Comparison of ENCODE assay signal across 15 cellular contexts in the genomic region with DNA sequence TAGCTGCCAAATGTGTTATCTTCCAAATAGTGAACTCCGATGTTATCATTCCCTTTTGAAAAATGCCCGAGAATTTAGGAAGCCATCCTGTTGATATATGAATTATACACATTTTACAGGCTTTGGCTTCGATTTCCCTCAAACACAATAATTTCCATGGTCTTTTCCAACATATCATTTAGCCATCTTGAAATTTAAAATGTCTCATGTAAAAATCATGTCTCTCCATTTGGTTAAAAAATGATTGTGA.
DNase-seq lines count a peak whose midpoint lies in the region; ATAC-seq lines count a peak whose summit lies in the region.
"Had no signal": no experiment of that assay in that cellular context is flagged by ENCODE, and none has a peak within 500 bp of the region (broad histone marks: within the 10 kb centered on the region; RNA-seq: fewer than 3 reads in every experiment).

No MANE protein-coding gene starts in this region.

- no peak overlapping the region for H4K91ac ChIP-seq in mesenchymal stem cell (ENCODE audit: low read length)

- H3K9me3 ChIP-seq in adipocyte (ENCODE audit: control insufficient read depth, low read length) (no peaks in the 10 kb centered on the region), mesenchymal stem cell (ENCODE audit: control insufficient read depth, low read length) (no peaks in the 10 kb centered on the region)
- H3K9me3 ChIP-seq: Caco-2, HAP-1 had no signal

- H3K9ac ChIP-seq in adipocyte (ENCODE audit: low read length) (no peak overlapping the region), mesenchymal stem cell (ENCODE audit: low read length) (peak overlapping the region; percentile 79)

- no peak overlapping the region for H2AK5ac ChIP-seq in mesenchymal stem cell (ENCODE audit: low read length, severe bottlenecking)

- H3K4me2 ChIP-seq in mesenchymal stem cell (ENCODE audit: low read length, poor library complexity, severe bottlenecking): no peak overlapping the region

- ATAC-seq in HG03469 (IDR thresholded peaks at IDR 0.05; ENCODE audit: unreplicated experiment): no peak
- ATAC-seq in GM21360 (IDR thresholded peaks at IDR 0.05; ENCODE audit: unreplicated experiment): no peak
- ATAC-seq: K562 had no signal

- no peak overlapping the region for H2BK120ac ChIP-seq in mesenchymal stem cell (ENCODE audit: low read depth, low read length)

- H2BK5ac ChIP-seq in mesenchymal stem cell (ENCODE audit: low read depth, low read length, poor library complexity, severe bottlenecking): no peak overlapping the region

- peaks cover 34% of the 10 kb centered on the region for H3K4me1 ChIP-seq in adipocyte (ENCODE audit: control insufficient read depth, insufficient read depth, low read length)
- peaks cover 4% of the 10 kb centered on the region for H3K4me1 ChIP-seq in mesenchymal stem cell (ENCODE audit: control insufficient read depth, insufficient read depth, low read depth, low read length)
- H3K4me1 ChIP-seq: Caco-2, HAP-1 had no signal

- WGBS in mesenchymal stem cell: 94% methylated on average over 2 of the region's 3 CpGs

- H3K79me1 ChIP-seq in mesenchymal stem cell (replicated peaks; ENCODE audit: low read length, poor library complexity, severe bottlenecking): peaks cover 12% of the 10 kb centered on the region

- H2BK12ac ChIP-seq in mesenchymal stem cell (ENCODE audit: low read length in 2 of 2): no peak overlapping the region

- no peak overlapping the region for H3K23ac ChIP-seq in mesenchymal stem cell (ENCODE audit: low read length in 2 of 2)

- H3K14ac ChIP-seq in mesenchymal stem cell (ENCODE audit: low read length in 2 of 2): no peak overlapping the region

- in situ Hi-C loops in G401 (cut with HindIII; ENCODE audit: low sequenced_read_pairs): no loop called here

- H3K4me3 ChIP-seq in adipocyte (ENCODE audit: low read length) (peak overlapping the region; percentile 61), mesenchymal stem cell (ENCODE audit: insufficient read depth in 1 of 2, low read depth in 1 of 2, low read length in 2 of 2) (peak overlapping the region in 1 of 2 experiments; percentile 70)
- H3K4me3 ChIP-seq: HAP-1, K562 had no signal

- no peaks in the 10 kb centered on the region for H3K36me3 ChIP-seq in adipocyte (ENCODE audit: control insufficient read depth, insufficient read depth, low read length, severe bottlenecking)
- no peaks in the 10 kb centered on the region for H3K36me3 ChIP-seq in mesenchymal stem cell (ENCODE audit: control insufficient read depth in 1 of 2, insufficient read depth in 2 of 2, low read depth in 1 of 2, low read length in 2 of 2)
- H3K36me3 ChIP-seq: HAP-1 had no signal

- no peak overlapping the region for H2AFZ ChIP-seq in mesenchymal stem cell (ENCODE audit: low read depth, low read length)

- H2BK15ac ChIP-seq in mesenchymal stem cell (ENCODE audit: low read depth, poor library complexity, severe bottlenecking): no peak overlapping the region

- no peak overlapping the region for H3K27ac ChIP-seq in mesenchymal stem cell (ENCODE audit: low read length, poor library complexity, severe bottlenecking)
- H3K27ac ChIP-seq: C4-2B had no signal

- no peak overlapping the region for H3K18ac ChIP-seq in mesenchymal stem cell (ENCODE audit: low read depth in 1 of 2, low read length in 2 of 2)

- H3K27me3 ChIP-seq in adipocyte (replicated peaks; ENCODE audit: control insufficient read depth, insufficient read depth, low read length) (no peaks in the 10 kb centered on the region), mesenchymal stem cell (ENCODE audit: control insufficient read depth in 1 of 2, insufficient read depth in 1 of 2, low read length in 2 of 2) (no peaks in the 10 kb centered on the region)

- H4K8ac ChIP-seq in mesenchymal stem cell (ENCODE audit: low read length): no peak overlapping the region

- peak; percentile 56 for DNase-seq in G401 (ENCODE audit: low spot score)
- DNase-seq in adipocyte (ENCODE audit: low read depth): no peak
- no peak for DNase-seq in mesenchymal stem cell
- DNase-seq in NCI-H2171 treated with DMSO at 0.1 percent for 48 hours (lab: John Stamatoyannopoulos, UW): no peak
- DNase-seq: ACHN; AML-193; Caco-2; CD4-positive, alpha-beta T cell; GDM1; IMR-90 had no signal

- no peak overlapping the region for H3K4ac ChIP-seq in mesenchymal stem cell (ENCODE audit: low read depth in 1 of 2, low read length in 2 of 2)
